8 cellular contexts compared by ENCODE assay signal in genomic region chr2:113211226-113212105, GRCh38. TPM values are rescaled to one million over a fixed set of nuclear protein-coding genes. Genes with fewer than 3 reads are reported as not detected.
A peak's percentile ranks its signal among the peaks of the same experiment; 100 is the strongest.
DNase-seq lines count a peak whose midpoint lies in the region; ATAC-seq and TF ChIP-seq lines count a peak whose summit lies in the region.

No MANE protein-coding gene starts in this region.

- H3K9me3 ChIP-seq in GM23248 (ENCODE audit: low read depth) (no peaks in the 10 kb centered on the region), right cardiac atrium (ENCODE audit: control insufficient read depth, low read length) (no peaks in the 10 kb centered on the region), smooth muscle cell (replicated peaks; ENCODE audit: low read depth) (no peaks in the 10 kb centered on the region)

- no peak for TF ChIP-seq CTCF in smooth muscle cell (IDR thresholded peaks at IDR 0.05; ENCODE audit: borderline replicate concordance, insufficient read depth, poor library complexity, severe bottlenecking)

- peak; percentile 61 to 84 for ATAC-seq in right cardiac atrium
- ATAC-seq in GM18517 (IDR thresholded peaks at IDR 0.05; ENCODE audit: unreplicated experiment) = no peak

- peak overlapping the region; percentile 46 for H3K27ac ChIP-seq in GM23248
- peak overlapping the region; percentile 43 for H3K27ac ChIP-seq in right cardiac atrium (ENCODE audit: low read length)
- H3K27ac ChIP-seq in smooth muscle cell (ENCODE audit: low read depth) = peak overlapping the region; percentile 31

- H2AFZ ChIP-seq in GM23248 (peak overlapping the region; percentile 83), smooth muscle cell (ENCODE audit: low read depth) (no peak overlapping the region)

- H3F3A ChIP-seq in GM23248 (ENCODE audit: insufficient read depth) (no peaks in the 10 kb centered on the region), smooth muscle cell (ENCODE audit: low read depth) (peaks cover 13% of the 10 kb centered on the region)

- peaks cover 18% of the 10 kb centered on the region for H3K4me1 ChIP-seq in GM23248 (ENCODE audit: insufficient read depth)
- no peaks in the 10 kb centered on the region for H3K4me1 ChIP-seq in right cardiac atrium (ENCODE audit: control insufficient read depth, insufficient read depth, low read length)
- H3K4me1 ChIP-seq in smooth muscle cell (ENCODE audit: low read depth) = peaks cover 15% of the 10 kb centered on the region

- H4K20me1 ChIP-seq in GM23248 (ENCODE audit: insufficient read depth) (no peaks in the 10 kb centered on the region), smooth muscle cell (ENCODE audit: low read depth) (no peaks in the 10 kb centered on the region)

- WGBS in GM23248 (ENCODE audit: low coverage in 1 of 2, low lambda C conversion rate in 2 of 2, missing lambda C conversion rate in 2 of 2), 2 experiments = 70 to 74% methylated on average over 13 of the region's 13 CpGs
- 68% methylated on average over 13 of the region's 13 CpGs for WGBS in right cardiac atrium
- WGBS in smooth muscle cell (ENCODE audit: low lambda C conversion rate) = 54% methylated on average over 13 of the region's 13 CpGs

- intact Hi-C loops in right cardiac atrium (cut with DNase I) = no loop called here

- H3K9ac ChIP-seq in GM23248 (peak overlapping the region; percentile 10), smooth muscle cell (ENCODE audit: low read depth) (no peak overlapping the region)

- H3K27me3 ChIP-seq in GM23248 (replicated peaks; ENCODE audit: insufficient read depth) = no peaks in the 10 kb centered on the region
- no peaks in the 10 kb centered on the region for H3K27me3 ChIP-seq in right cardiac atrium (ENCODE audit: control insufficient read depth, insufficient read depth)
- H3K27me3 ChIP-seq in smooth muscle cell (ENCODE audit: low read depth) = no peaks in the 10 kb centered on the region

- no peaks in the 10 kb centered on the region for H3K9me2 ChIP-seq in GM23248 (ENCODE audit: insufficient read depth)

- H3K36me3 ChIP-seq in GM23248 (ENCODE audit: low read depth) = no peaks in the 10 kb centered on the region
- no peaks in the 10 kb centered on the region for H3K36me3 ChIP-seq in smooth muscle cell (ENCODE audit: low read depth)

- no peak overlapping the region for H3K4me3 ChIP-seq in GM23248
- H3K4me3 ChIP-seq in right cardiac atrium (ENCODE audit: low read length) = no peak overlapping the region
- H3K4me3 ChIP-seq in smooth muscle cell = no peak overlapping the region

- DNase-seq in GM23248 (peak; percentile 87), amniotic stem cell (lab: John Stamatoyannopoulos, UW) (peak; percentile 64), right cardiac atrium (peak in 2 of 3 donors; percentile 78), smooth muscle cell (lab: John Stamatoyannopoulos, UW; ENCODE audit: unreplicated experiment) (no peak), NCI-H1105 (lab: John Stamatoyannopoulos, UW) (no peak), HuH-7 (ENCODE audit: low spot score) (no peak)
- DNase-seq in stimulated activated CD4-positive, alpha-beta T cell treated with anti-CD3 and anti-CD28 coated beads, Interleukin-4, amount 100 ng/mL, for 24 hours = no peak

- H3K79me2 ChIP-seq in GM23248 (ENCODE audit: insufficient read depth) (no peaks in the 10 kb centered on the region), smooth muscle cell (ENCODE audit: low read depth) (no peaks in the 10 kb centered on the region)

- H3K4me2 ChIP-seq in GM23248 (ENCODE audit: unreplicated experiment) (peak overlapping the region; percentile 46), smooth muscle cell (peak overlapping the region; percentile 49)

- in situ Hi-C loops in GM23248 (cut with MboI) = no loop called here

RNA-seq across cellular contexts. Expression of gene PSD4, which starts 37.7 kb away (rescaled TPM):
- total RNA-seq in GM23248 (2014; rRNA removed; shearing (Covaris generic)) = 2.8 and 6.1 TPM in 2 replicates
- polyA plus RNA-seq in GM23248 (2016; fragmentation: Nextera tagmentation; extraction: Ambion mirVana) (0.63 and 1.1 TPM in 2 replicates), right cardiac atrium (1.0 TPM), smooth muscle cell (7.8 and 9.5 TPM in 2 replicates)
- total RNA-seq in right cardiac atrium (1 to 10 TPM; 2.0 to 4.0 (median 3.3) TPM), smooth muscle cell (7.3 and 9.3 TPM in 2 replicates)

Comparison
In these comparisons a context has a peak if more than half of its experiments do, and no peak if none do; other contexts are left out.
1. DNase-seq: peak in GM23248 (single experiment), amniotic stem cell (single experiment) and right cardiac atrium (2 of 3); none in smooth muscle cell (single experiment), NCI-H1105 (single experiment), stimulated activated CD4-positive, alpha-beta T cell treated with anti-CD3 and anti-CD28 coated beads, Interleukin-4, amount 100 ng/mL, for 24 hours (single experiment) and HuH-7 (single experiment).
2. Peak in every context shown above with its lines, with median percentiles within 50 percentile points of each other: H3K27ac ChIP-seq.